8 cellular contexts compared by ENCODE assay signal in genomic region chr17:73232587-73233373, GRCh38. TPM values are rescaled to one million over a fixed set of nuclear protein-coding genes. Genes with fewer than 3 reads are reported as not detected.
A peak's percentile ranks its signal among the peaks of the same experiment; 100 is the strongest.
DNase-seq lines count a peak whose midpoint lies in the region; ATAC-seq and TF ChIP-seq lines count a peak whose summit lies in the region.

No MANE protein-coding gene starts in this region.

- H3K9ac ChIP-seq in duodenal mucosa (ENCODE audit: low read depth in 1 of 2, low read length in 2 of 2), result peak overlapping the region; percentile 85 to 89
- peak overlapping the region; percentile 84 to 85 for H3K9ac ChIP-seq in stomach smooth muscle (ENCODE audit: low read length in 2 of 2)

- peak overlapping the region; percentile 59 for H3K27ac ChIP-seq in duodenal mucosa (ENCODE audit: low read depth, low read length)
- peak overlapping the region; percentile 64 to 80 for H3K27ac ChIP-seq in lung (ENCODE audit: low read depth in 1 of 2, low read length in 1 of 2)
- H3K27ac ChIP-seq in stomach smooth muscle (ENCODE audit: low read length), result peak overlapping the region; percentile 68

- H3K4me1 ChIP-seq in duodenal mucosa (ENCODE audit: control insufficient read depth in 1 of 2, insufficient read depth in 2 of 2, low read length in 2 of 2), result peaks cover 40 to 43% of the 10 kb centered on the region in 2 donors
- H3K4me1 ChIP-seq in lung (ENCODE audit: control insufficient read depth in 2 of 2, insufficient read depth in 2 of 2, low read length in 2 of 2), result peaks cover 6 to 13% of the 10 kb centered on the region in 2 donors
- H3K4me1 ChIP-seq in stomach smooth muscle (ENCODE audit: control insufficient read depth, insufficient read depth, low read length), result peaks cover 14% of the 10 kb centered on the region

- ATAC-seq in GM19438 (IDR thresholded peaks at IDR 0.05; ENCODE audit: low read depth, unreplicated experiment) (peak; percentile 39), HG03460 (IDR thresholded peaks at IDR 0.05; ENCODE audit: unreplicated experiment) (peak; percentile 24), lung (ENCODE audit: insufficient read depth, low FRiP score) (peak; percentile 16)

- no peaks in the 10 kb centered on the region for H3K9me3 ChIP-seq in duodenal mucosa (ENCODE audit: control insufficient read depth in 1 of 2, low read length in 2 of 2)
- H3K9me3 ChIP-seq in lung (ENCODE audit: control insufficient read depth in 2 of 2, insufficient read depth in 1 of 2, low read length in 1 of 2), result no peaks in the 10 kb centered on the region
- no peaks in the 10 kb centered on the region for H3K9me3 ChIP-seq in stomach smooth muscle (ENCODE audit: control insufficient read depth in 2 of 2, low read length in 2 of 2)

- 0 to 1% methylated on average over 46 to 48 of the region's 48 CpGs for WGBS in lung, 2 donors

- no peak for TF ChIP-seq CTCF in lung (IDR thresholded peaks at IDR 0.05; ENCODE audit: control extremely low read depth, extremely low read depth)

- H3K36me3 ChIP-seq in duodenal mucosa (ENCODE audit: control insufficient read depth in 1 of 2, insufficient read depth in 2 of 2, low read length in 2 of 2) (peaks cover 0 to 18% of the 10 kb centered on the region in 2 donors), lung (ENCODE audit: control insufficient read depth in 2 of 2, insufficient read depth in 2 of 2, low read length in 2 of 2) (peaks cover 6 to 11% of the 10 kb centered on the region in 2 donors), stomach smooth muscle (ENCODE audit: control insufficient read depth in 2 of 2, insufficient read depth in 2 of 2, low read length in 2 of 2) (peaks cover 5 to 6% of the 10 kb centered on the region in 2 donors)

- DNase-seq in D341Med (ENCODE audit: low spot score) (peak; percentile 90), T-helper 9 cell (peak; percentile 9), lung (ENCODE audit: low spot score) (no peak), SHP77 (lab: John Stamatoyannopoulos, UW) (no peak)

- peak overlapping the region; percentile 85 to 96 for H3K4me3 ChIP-seq in duodenal mucosa (ENCODE audit: low read depth in 1 of 2, low read length in 2 of 2)
- H3K4me3 ChIP-seq in lung, result peak overlapping the region; percentile 98
- peak overlapping the region; percentile 73 to 90 for H3K4me3 ChIP-seq in stomach smooth muscle (ENCODE audit: low read length in 2 of 2)

- no peaks in the 10 kb centered on the region for H3K27me3 ChIP-seq in duodenal mucosa (ENCODE audit: control insufficient read depth in 1 of 2, insufficient read depth in 2 of 2, low read length in 2 of 2)
- H3K27me3 ChIP-seq in lung (ENCODE audit: control insufficient read depth, insufficient read depth), result no peaks in the 10 kb centered on the region
- H3K27me3 ChIP-seq in stomach smooth muscle (ENCODE audit: control insufficient read depth in 1 of 2, insufficient read depth in 2 of 2, low read length in 2 of 2), result no peaks in the 10 kb centered on the region

RNA-seq across cellular contexts. Expression of gene CPSF4L, which starts 28.9 kb away (rescaled TPM):
- total RNA-seq in lung, result not detected
- polyA plus RNA-seq in lung, result not detected

RNA-seq across cellular contexts. Expression of gene COG1, which starts 39.9 kb away (rescaled TPM):
- 10 to 100 TPM; 21.7 to 41.2 TPM for total RNA-seq in lung
- polyA plus RNA-seq in lung, result 10 to 100 TPM; 13.3 to 20.5 TPM

Comparison
In these comparisons a context has a peak if more than half of its experiments do, and no peak if none do; other contexts are left out.
1. DNase-seq: peak in D341Med (single experiment) and T-helper 9 cell (single experiment); none in lung (single experiment) and SHP77 (0 of 2).
2. Peak in every context shown above with its lines, with median percentiles within 50 percentile points of each other: ATAC-seq, H3K27ac ChIP-seq and H3K4me3 ChIP-seq.